ENCODE assay signal across 28 cellular contexts in the genomic region with DNA sequence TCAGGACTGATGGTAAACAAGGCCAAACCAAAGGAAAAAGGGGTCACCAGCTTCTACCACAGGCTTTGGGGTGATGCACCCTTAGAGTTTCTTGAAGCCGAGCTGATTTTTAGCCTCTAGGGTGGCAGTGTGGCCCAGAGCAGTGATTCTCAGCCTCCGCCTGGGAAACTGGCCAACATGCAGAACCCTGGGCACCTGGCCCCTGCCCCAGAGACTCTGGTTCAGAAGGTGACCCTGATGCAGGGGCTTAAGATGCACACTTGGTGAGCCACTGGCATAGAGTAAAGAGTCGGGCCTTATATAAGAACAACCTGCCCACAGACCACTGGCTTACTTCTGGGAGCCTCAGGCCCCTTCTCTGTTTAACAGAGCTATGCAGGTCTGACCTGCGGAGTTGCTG. TPM values are rescaled to one million over a fixed set of nuclear protein-coding genes. Genes with fewer than 3 reads are reported as not detected.
DNase-seq lines count a peak whose midpoint lies in the region; ATAC-seq and TF ChIP-seq lines count a peak whose summit lies in the region.
"Had no signal": no experiment of that assay in that cellular context is flagged by ENCODE, and none has a peak within 500 bp of the region (broad histone marks: within the 10 kb centered on the region; RNA-seq: fewer than 3 reads in every experiment).

No MANE protein-coding gene starts in this region.

- no peak overlapping the region for H3K9ac ChIP-seq in H9 (ENCODE audit: extremely low read depth, insufficient read length, low read length)

- H3K23ac ChIP-seq in H9 (ENCODE audit: insufficient read length, low read depth, low read length), result no peak overlapping the region

- H3K27ac ChIP-seq in H9 (ENCODE audit: insufficient read length, low read depth, low read length) (no peak overlapping the region), RWPE2 (ENCODE audit: poor library complexity, severe bottlenecking) (no peak overlapping the region), left ventricle myocardium inferior (replicated peaks) (peak overlapping the region; percentile 5)
- H3K27ac ChIP-seq: ascending aorta had no signal

- H4K5ac ChIP-seq in H9 (ENCODE audit: insufficient read length, low read depth, low read length), result no peak overlapping the region

- DNase-seq in H9, result peak; percentile 8
- peak; percentile 50 for DNase-seq in RWPE2 (ENCODE audit: low spot score)
- DNase-seq in left ventricle myocardium inferior, result no peak
- DNase-seq in stimulated activated CD8-positive, alpha-beta memory T cell treated with anti-CD3 and anti-CD28 coated beads, Interleukin-4, amount 100 ng/mL, for 48 hours, result peak; percentile 9
- DNase-seq in pons (ENCODE audit: low spot score), result no peak
- DNase-seq in NCI-H187 treated with DMSO at 0.1 percent for 48 hours (lab: John Stamatoyannopoulos, UW), result no peak
- DNase-seq in stimulated activated naive CD8-positive, alpha-beta T cell treated with anti-CD3 and anti-CD28 coated beads, Interleukin-15, Interleukin-2, amounts not matched to agents 100 U/mL and 50 U/mL, for 24 hours, result no peak
- DNase-seq: activated CD4-positive, alpha-beta T cell treated with anti-CD3 and anti-CD28 coated beads, Interleukin-2, amount 50 U/mL, for 1 hour; activated CD4-positive, CD25-positive, alpha-beta regulatory T cell; activated gamma-delta T cell; activated naive CD8-positive, alpha-beta T cell treated with anti-CD3 and anti-CD28 coated beads for 36 hours; activated T-cell treated with anti-CD3 and anti-CD28 coated beads, Interleukin-2, amount 50 U/mL, for 4 hours; caudate nucleus; CD4-positive, alpha-beta T cell; DND-41; foreskin melanocyte; hippocampal formation; Kasumi-1; MV-4-11; NCI-H1436 treated with DMSO at 0.1 percent for 48 hours; stimulated activated CD4-positive, alpha-beta T cell treated with anti-CD3 and anti-CD28 coated beads, Interleukin-15, amount 100 ng/mL, for 24 hours; stimulated activated CD4-positive, alpha-beta T cell treated with anti-CD3 and anti-CD28 coated beads, Interleukin-4, amount 100 ng/mL, for 4 hours had no signal

- H3K4me1 Mint-ChIP-seq in H9, result peaks cover 19 to 23% of the 10 kb centered on the region in 2 experiments
- H3K4me1 Mint-ChIP-seq: activated naive CD8-positive, alpha-beta T cell treated with anti-CD3 and anti-CD28 coated beads for 36 hours; stimulated activated effector memory CD8-positive, alpha-beta T cell treated with anti-CD3 and anti-CD28 coated beads, Interleukin-12 subunit alpha, Interleukin-12 subunit beta, amount 100 ng/mL, for 72 hours had no signal

- no peak overlapping the region for H2AK5ac ChIP-seq in H9 (ENCODE audit: insufficient read length, low read length)

- H3K23me2 ChIP-seq in H9 (ENCODE audit: insufficient read length, low read depth, low read length, poor library complexity, severe bottlenecking), result no peaks in the 10 kb centered on the region

- H3K9me3 ChIP-seq in H9 (ENCODE audit: control insufficient read depth, low read depth, low read length) (no peaks in the 10 kb centered on the region), RWPE2 (ENCODE audit: severe bottlenecking) (no peaks in the 10 kb centered on the region), left ventricle myocardium inferior (replicated peaks) (no peaks in the 10 kb centered on the region)
- H3K9me3 ChIP-seq: ascending aorta had no signal

- no peak overlapping the region for H2BK5ac ChIP-seq in H9 (ENCODE audit: insufficient read length, low read length)

- no CpG with 5 or more reads among the region's 4 CpGs for whole genome bisulfite sequencing in H9 (ENCODE audit: extremely low coverage, insufficient read length, low lambda C conversion rate)

- no peak overlapping the region for H2AFZ ChIP-seq in H9 (ENCODE audit: low read length)

- no peak overlapping the region for H2BK20ac ChIP-seq in H9 (ENCODE audit: low read depth, low read length, poor library complexity, severe bottlenecking)

- H3K4me1 ChIP-seq in H9 (ENCODE audit: insufficient read depth, low read length) (peaks cover 3% of the 10 kb centered on the region; the same call in 1 of the 2 replicates), RWPE2 (ENCODE audit: insufficient read depth, poor library complexity, severe bottlenecking) (no peaks in the 10 kb centered on the region), left ventricle myocardium inferior (peaks cover 24% of the 10 kb centered on the region)
- H3K4me1 ChIP-seq: ascending aorta had no signal

- H3K4me3 ChIP-seq in RWPE2 (ENCODE audit: severe bottlenecking), result no peak overlapping the region
- H3K4me3 ChIP-seq in left ventricle myocardium inferior, result no peak overlapping the region
- H3K4me3 ChIP-seq: ascending aorta had no signal

- H4K20me1 ChIP-seq in H9 (ENCODE audit: control insufficient read depth, insufficient read depth, insufficient read length), result no peaks in the 10 kb centered on the region

- H3K56ac ChIP-seq in H9 (ENCODE audit: insufficient read length, low read depth, low read length), result no peak overlapping the region

- no peaks in the 10 kb centered on the region for H3K27me3 Mint-ChIP-seq in H9 (ENCODE audit: low read depth)
- H3K27me3 Mint-ChIP-seq: activated naive CD8-positive, alpha-beta T cell treated with anti-CD3 and anti-CD28 coated beads for 36 hours; CD4-positive, alpha-beta T cell; progenitor cell of endocrine pancreas had no signal

- no peak overlapping the region for H2BK15ac ChIP-seq in H9 (ENCODE audit: low read depth, low read length)

- no peak overlapping the region for H4K91ac ChIP-seq in H9 (ENCODE audit: insufficient read length, low read depth, low read length)

- H3K4me2 ChIP-seq in H9 (ENCODE audit: insufficient read depth, insufficient read length, low read length), result no peak overlapping the region

- no peak overlapping the region for H3K4ac ChIP-seq in H9 (ENCODE audit: low read depth, low read length)

- no peak overlapping the region for H3K14ac ChIP-seq in H9 (ENCODE audit: insufficient read depth, low read length)

- no peaks in the 10 kb centered on the region for H3K79me2 ChIP-seq in H9 (ENCODE audit: insufficient read depth, low read length)

- no peaks in the 10 kb centered on the region for H3K79me1 ChIP-seq in H9 (ENCODE audit: insufficient read depth, low read depth, low read length, poor library complexity, severe bottlenecking)

- H2BK120ac ChIP-seq in H9 (ENCODE audit: low read depth, low read length, poor library complexity, severe bottlenecking), result no peak overlapping the region

- H3K27me3 ChIP-seq in H9 (ENCODE audit: insufficient read depth, low read length) (no peaks in the 10 kb centered on the region), RWPE2 (ENCODE audit: insufficient read depth, poor library complexity, severe bottlenecking) (no peaks in the 10 kb centered on the region), left ventricle myocardium inferior (ENCODE audit: low read depth) (no peaks in the 10 kb centered on the region)
- H3K27me3 ChIP-seq: ascending aorta had no signal

- intact Hi-C loops in left ventricle myocardium inferior (cut with micrococcal nuclease), result no loop called here

- no peak overlapping the region for H3K18ac ChIP-seq in H9 (ENCODE audit: insufficient read length, low read depth, low read length)

- H3K27ac Mint-ChIP-seq in H9, result peak overlapping the region in 2 of 3 experiments; percentile 74 to 77; a peak in 3 of 7 replicates
- H3K27ac Mint-ChIP-seq: activated naive CD8-positive, alpha-beta T cell treated with anti-CD3 and anti-CD28 coated beads for 36 hours; CD4-positive, alpha-beta T cell; progenitor cell of endocrine pancreas; stimulated activated effector memory CD8-positive, alpha-beta T cell treated with anti-CD3 and anti-CD28 coated beads, Interleukin-12 subunit alpha, Interleukin-12 subunit beta, amount 100 ng/mL, for 72 hours; T-helper 1 cell treated with Interleukin-12 subunit alpha and Interleukin-12 subunit beta and Interleukin-4 antibody, amounts not matched to agents 30 μg/mL and 1 μg/mL, for 36 hours had no signal

- H3T11ph ChIP-seq in H9 (ENCODE audit: low read length), result no peak overlapping the region

- no peak overlapping the region for H2BK12ac ChIP-seq in H9 (ENCODE audit: insufficient read length, low read depth, low read length)

- peaks cover 12% of the 10 kb centered on the region for H3K36me3 ChIP-seq in RWPE2 (ENCODE audit: low read depth)
- peaks cover 14% of the 10 kb centered on the region for H3K36me3 ChIP-seq in left ventricle myocardium inferior

- H3K4me3 Mint-ChIP-seq in H9, result no peak overlapping the region
- H3K4me3 Mint-ChIP-seq: activated naive CD8-positive, alpha-beta T cell treated with anti-CD3 and anti-CD28 coated beads for 36 hours; activated T-cell treated with anti-CD3 and anti-CD28 coated beads, Interleukin-2, amount 50 U/mL, for 4 hours; CD4-positive, alpha-beta T cell; stimulated activated effector memory CD8-positive, alpha-beta T cell treated with anti-CD3 and anti-CD28 coated beads, Interleukin-12 subunit alpha, Interleukin-12 subunit beta, amount 100 ng/mL, for 72 hours; T-helper 1 cell treated with Interleukin-12 subunit alpha and Interleukin-12 subunit beta and Interleukin-4 antibody, amounts not matched to agents 30 μg/mL and 1 μg/mL, for 36 hours had no signal

- H4K8ac ChIP-seq in H9 (replicated peaks; ENCODE audit: insufficient read length, low read depth, low read length), result no peak overlapping the region

- peaks cover 9 to 16% (median 11%) of the 10 kb centered on the region in 3 experiments; a peak in 6 of 7 replicates for H3K36me3 Mint-ChIP-seq in H9 (ENCODE audit: insufficient read depth in 1 of 3, low read depth in 3 of 3)
- H3K36me3 Mint-ChIP-seq: activated naive CD8-positive, alpha-beta T cell treated with anti-CD3 and anti-CD28 coated beads for 36 hours; stimulated activated effector memory CD8-positive, alpha-beta T cell treated with anti-CD3 and anti-CD28 coated beads, Interleukin-12 subunit alpha, Interleukin-12 subunit beta, amount 100 ng/mL, for 72 hours had no signal

- peaks cover 0 to 3% of the 10 kb centered on the region in 2 experiments; a peak in 2 of 5 replicates for H3K9me3 Mint-ChIP-seq in H9
- H3K9me3 Mint-ChIP-seq: activated naive CD8-positive, alpha-beta T cell treated with anti-CD3 and anti-CD28 coated beads for 36 hours; activated T-cell treated with anti-CD3 and anti-CD28 coated beads, Interleukin-2, amount 50 U/mL, for 4 hours; CD4-positive, alpha-beta T cell; stimulated activated effector memory CD8-positive, alpha-beta T cell treated with anti-CD3 and anti-CD28 coated beads, Interleukin-12 subunit alpha, Interleukin-12 subunit beta, amount 100 ng/mL, for 72 hours; T-helper 1 cell treated with Interleukin-12 subunit alpha and Interleukin-12 subunit beta and Interleukin-4 antibody, amounts not matched to agents 30 μg/mL and 1 μg/mL, for 36 hours had no signal

- no peak for ATAC-seq in RWPE2 (ENCODE audit: low read depth)
- ATAC-seq in stimulated activated naive CD8-positive, alpha-beta T cell treated with anti-CD3 and anti-CD28 coated beads, Interleukin-15, Interleukin-2, amounts not matched to agents 100 U/mL and 50 U/mL, for 24 hours, result no peak
- ATAC-seq: activated T-cell treated with anti-CD3 and anti-CD28 coated beads, Interleukin-2, amount 50 U/mL, for 4 hours; HCT116; SK-N-SH treated with all-trans-retinoic acid at 6 μM for 48 hours; stimulated activated effector memory CD8-positive, alpha-beta T cell treated with anti-CD3 and anti-CD28 coated beads, Interleukin-12 subunit alpha, Interleukin-12 subunit beta, amount 100 ng/mL, for 72 hours had no signal

- no peak for TF ChIP-seq CTCF in H9 (conservative IDR thresholded peaks at IDR 0.05)
- TF ChIP-seq CTCF in RWPE2 (IDR thresholded peaks at IDR 0.05; ENCODE audit: poor library complexity, severe bottlenecking), result no peak
- TF ChIP-seq CTCF in left ventricle myocardium inferior (IDR thresholded peaks at IDR 0.05; ENCODE audit: borderline replicate concordance), result no peak

RNA-seq across cellular contexts. Expression of a gene that starts 44.5 kb away (rescaled TPM):
- total RNA-seq in H9 (2021), result 1.8 and 1.9 TPM in 2 replicates
- total RNA-seq in left ventricle myocardium inferior, result 378 TPM

Comparison
In these comparisons a context has a peak if more than half of its experiments do, and no peak if none do; other contexts are left out.
1. DNase-seq: peak in H9 (single experiment), RWPE2 (single experiment) and stimulated activated CD8-positive, alpha-beta memory T cell treated with anti-CD3 and anti-CD28 coated beads, Interleukin-4, amount 100 ng/mL, for 48 hours (single experiment); none in left ventricle myocardium inferior (single experiment), pons (single experiment), NCI-H187 treated with DMSO at 0.1 percent for 48 hours (single experiment) and stimulated activated naive CD8-positive, alpha-beta T cell treated with anti-CD3 and anti-CD28 coated beads, Interleukin-15, Interleukin-2, amounts not matched to agents 100 U/mL and 50 U/mL, for 24 hours (single experiment).
2. RNA of a gene that starts 44.5 kb away (total RNA-seq): 378 TPM in left ventricle myocardium inferior (single experiment); 1.8 to 1.9 TPM in H9; every median in the first group is over 100 times any median in the second.